Comparison of ENCODE assay signal across 8 cellular contexts in the genomic region with DNA sequence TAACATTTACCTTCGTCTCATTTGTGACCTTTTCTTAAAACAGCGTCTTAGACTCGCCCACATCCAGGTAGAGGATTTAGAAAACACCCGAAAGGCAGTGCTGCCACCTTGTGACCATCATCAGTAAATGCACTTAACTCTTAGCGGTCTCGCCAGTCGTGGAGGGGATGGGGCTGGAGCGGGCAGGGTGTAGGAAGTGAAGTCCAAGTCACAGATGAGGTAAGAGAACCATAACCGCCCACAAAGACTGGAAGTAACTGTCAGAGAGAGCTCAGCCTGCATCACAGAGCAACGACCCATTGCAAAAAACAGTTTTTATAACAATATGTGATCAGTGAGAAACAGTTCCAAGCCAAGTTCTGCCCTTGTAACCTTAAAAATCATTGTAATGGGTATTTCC. TPM values are rescaled to one million over a fixed set of nuclear protein-coding genes. Genes with fewer than 3 reads are reported as not detected.
A peak's percentile ranks its signal among the peaks of the same experiment; 100 is the strongest.
DNase-seq lines count a peak whose midpoint lies in the region; TF ChIP-seq lines count a peak whose summit lies in the region.

No MANE protein-coding gene starts in this region.

- H3K9ac ChIP-seq in Karpas-422 (ENCODE audit: low read length): no peak overlapping the region

- no peak overlapping the region for H2AFZ ChIP-seq in Karpas-422 (ENCODE audit: low read length)

- H3K9me3 Mint-ChIP-seq in activated T-cell treated with anti-CD3 and anti-CD28 coated beads, Interleukin-2, amount 50 U/mL, for 24 hours: no peaks in the 10 kb centered on the region

- no peaks in the 10 kb centered on the region for H4K20me1 ChIP-seq in Karpas-422 (ENCODE audit: insufficient read depth, low read depth, low read length)

- H3K4me1 ChIP-seq in Karpas-422 (ENCODE audit: low read length) (peaks cover 22% of the 10 kb centered on the region), tibial artery (peaks cover 0 to 8% (median 0%) of the 10 kb centered on the region in 4 donors)

- no peak overlapping the region for H3K27ac Mint-ChIP-seq in activated T-cell treated with anti-CD3 and anti-CD28 coated beads, Interleukin-2, amount 50 U/mL, for 24 hours

- intact Hi-C loops in tibial artery (cut with DNase I; ENCODE audit: low total_unique reads): no loop called here

- H3K4me3 Mint-ChIP-seq in activated T-cell treated with anti-CD3 and anti-CD28 coated beads, Interleukin-2, amount 50 U/mL, for 24 hours: no peak overlapping the region

- peaks cover 16% of the 10 kb centered on the region for H3K4me1 Mint-ChIP-seq in activated T-cell treated with anti-CD3 and anti-CD28 coated beads, Interleukin-2, amount 50 U/mL, for 24 hours (ENCODE audit: low read depth)

- TF ChIP-seq CTCF in fibroblast of pulmonary artery (IDR thresholded peaks at IDR 0.05; ENCODE audit: low read length, missing control alignments): peak; percentile 89
- TF ChIP-seq CTCF in tibial artery (IDR thresholded peaks at IDR 0.05): peak; percentile 37 to 58

- H3K36me3 ChIP-seq in Karpas-422 (ENCODE audit: insufficient read depth, low read length) (no peaks in the 10 kb centered on the region), tibial artery (no peaks in the 10 kb centered on the region)

- H3K27ac ChIP-seq in Karpas-422 (ENCODE audit: low read length) (no peak overlapping the region), tibial artery (no peak overlapping the region)

- H3K4me2 ChIP-seq in Karpas-422 (ENCODE audit: low read depth, low read length, poor library complexity, severe bottlenecking): no peak overlapping the region

- DNase-seq in DMS79 (lab: John Stamatoyannopoulos, UW) (peak; percentile 85), Karpas-422 (peak; percentile 87), OCI-M1 (lab: John Stamatoyannopoulos, UW) (peak; percentile 88), fibroblast of pulmonary artery (ENCODE audit: low read depth) (peak; percentile 78), non-pigmented ciliary epithelial cell (ENCODE audit: low read depth) (peak; percentile 31), tibial artery (peak in 1 of 2 donors; percentile 30), hippocampal formation (lab: John Stamatoyannopoulos, UW) (no peak)
- peak; percentile 68 for DNase-seq in activated T-cell treated with anti-CD3 and anti-CD28 coated beads, Interleukin-2, amount 50 U/mL, for 24 hours

- peaks cover 72% of the 10 kb centered on the region for H3K27me3 Mint-ChIP-seq in activated T-cell treated with anti-CD3 and anti-CD28 coated beads, Interleukin-2, amount 50 U/mL, for 24 hours

- no peaks in the 10 kb centered on the region for H3K36me3 Mint-ChIP-seq in activated T-cell treated with anti-CD3 and anti-CD28 coated beads, Interleukin-2, amount 50 U/mL, for 24 hours (ENCODE audit: low read depth)

- H3K79me2 ChIP-seq in Karpas-422 (ENCODE audit: low read length): no peaks in the 10 kb centered on the region

- no peak overlapping the region for H3K4me3 ChIP-seq in Karpas-422 (ENCODE audit: low read length)
- no peak overlapping the region for H3K4me3 ChIP-seq in fibroblast of pulmonary artery (replicated peaks; ENCODE audit: low read depth, low read length)
- H3K4me3 ChIP-seq in tibial artery: no peak overlapping the region

- H3K9me3 ChIP-seq in Karpas-422 (ENCODE audit: low read length) (no peaks in the 10 kb centered on the region), tibial artery (no peaks in the 10 kb centered on the region)

- H3K9me2 ChIP-seq in Karpas-422 (replicated peaks; ENCODE audit: insufficient read depth, low read length): no peaks in the 10 kb centered on the region

- H3K27me3 ChIP-seq in Karpas-422 (ENCODE audit: low read length) (no peaks in the 10 kb centered on the region), tibial artery (peaks cover 0 to 50% of the 10 kb centered on the region in 2 donors)

RNA-seq across cellular contexts. Expression of gene CEACAM3, which starts 10.7 kb away (rescaled TPM):
- total RNA-seq in Karpas-422 (2014; rRNA removed; shearing (Covaris generic); ENCODE audit: low replicate concordance): not detected in 2 replicates

RNA-seq across cellular contexts. Expression of gene CEACAM6, which starts 30.3 kb away (rescaled TPM):
- total RNA-seq in Karpas-422 (2014; rRNA removed; shearing (Covaris generic); ENCODE audit: low replicate concordance): not detected in 2 replicates

RNA-seq across cellular contexts. Expression of gene LYPD4, which starts 58.8 kb away (rescaled TPM):
- not detected in 2 replicates for total RNA-seq in Karpas-422 (2014; rRNA removed; shearing (Covaris generic); ENCODE audit: low replicate concordance)

RNA-seq across cellular contexts. Expression of gene DMRTC2, which starts 59.2 kb away (rescaled TPM):
- not detected in 2 replicates for total RNA-seq in Karpas-422 (2014; rRNA removed; shearing (Covaris generic); ENCODE audit: low replicate concordance)

Comparison
In these comparisons a context has a peak if more than half of its experiments do, and no peak if none do; other contexts are left out.
1. DNase-seq: peak in DMS79 (single experiment), Karpas-422 (single experiment), OCI-M1 (single experiment), activated T-cell treated with anti-CD3 and anti-CD28 coated beads, Interleukin-2, amount 50 U/mL, for 24 hours (single experiment), fibroblast of pulmonary artery (single experiment) and non-pigmented ciliary epithelial cell (single experiment); none in hippocampal formation (0 of 2).